In genomic region chr10:69703766-69704191, GRCh38 we compare ENCODE assay signal across 13 cellular contexts.
DNase-seq lines count a peak whose midpoint lies in the region; ATAC-seq and TF ChIP-seq lines count a peak whose summit lies in the region.
"Had no signal": no experiment of that assay in that cellular context is flagged by ENCODE, and none has a peak within 500 bp of the region (broad histone marks: within the 10 kb centered on the region; RNA-seq: fewer than 3 reads in every experiment).

No MANE protein-coding gene starts in this region.

- no peaks in the 10 kb centered on the region for H3K36me3 Mint-ChIP-seq in mesothelial cell of epicardium

- peak overlapping the region; percentile 44 for H3K27ac ChIP-seq in HL-60 (replicated peaks)
- H3K27ac ChIP-seq: thyroid gland had no signal

- H3K27me3 ChIP-seq in HL-60 (ENCODE audit: insufficient read depth, poor library complexity, severe bottlenecking) (no peaks in the 10 kb centered on the region), adipocyte (replicated peaks; ENCODE audit: control insufficient read depth, insufficient read depth, low read length) (peaks cover 51% of the 10 kb centered on the region)
- H3K27me3 ChIP-seq: thyroid gland had no signal

- H3K9me3 Mint-ChIP-seq in mesothelial cell of epicardium: peaks cover 13% of the 10 kb centered on the region

- H3K27ac Mint-ChIP-seq in mesothelial cell of epicardium: no peak overlapping the region
- H3K27ac Mint-ChIP-seq: activated T-cell treated with anti-CD3 and anti-CD28 coated beads, Interleukin-2, amount 50 U/mL, for 24 hours had no signal

- no peaks in the 10 kb centered on the region for H3K4me1 ChIP-seq in adipocyte (ENCODE audit: control insufficient read depth, insufficient read depth, low read length)
- H3K4me1 ChIP-seq: thyroid gland had no signal

- peaks cover 31% of the 10 kb centered on the region for H3K9me3 ChIP-seq in adipocyte (ENCODE audit: control insufficient read depth, low read length)
- H3K9me3 ChIP-seq: thyroid gland had no signal

- H3K27me3 Mint-ChIP-seq in mesothelial cell of epicardium (ENCODE audit: low read depth): peaks cover 75% of the 10 kb centered on the region

- H3K4me1 Mint-ChIP-seq in mesothelial cell of epicardium: no peaks in the 10 kb centered on the region

- DNase-seq in AG04449 (ENCODE audit: low read depth, low spot score) (peak; percentile 73), HL-60 (ENCODE audit: low read depth in 1 of 2, low spot score in 1 of 2) (peak; percentile 7 to 38), adipocyte (ENCODE audit: low read depth) (peak; percentile 84), foreskin melanocyte (peak; percentile 68), NCI-H446 treated with DMSO at 0.1 percent for 48 hours (lab: John Stamatoyannopoulos, UW) (no peak), mesothelial cell of epicardium (ENCODE audit: low spot score in 2 of 2, unreplicated experiment in 2 of 2) (no peak)
- DNase-seq: activated T-cell treated with anti-CD3 and anti-CD28 coated beads, Interleukin-2, amount 50 U/mL, for 24 hours; C1 segment of cervical spinal cord; midbrain; NCI-H2029 treated with DMSO at 0.1 percent for 48 hours; thyroid gland had no signal

- H3K9ac ChIP-seq in adipocyte (ENCODE audit: low read length): no peak overlapping the region

- no peaks in the 10 kb centered on the region for H3K36me3 ChIP-seq in adipocyte (ENCODE audit: control insufficient read depth, insufficient read depth, low read length, severe bottlenecking)
- H3K36me3 ChIP-seq: thyroid gland had no signal

- no peak for ATAC-seq in HG03175 (IDR thresholded peaks at IDR 0.05; ENCODE audit: unreplicated experiment)
- ATAC-seq in HG03095 (IDR thresholded peaks at IDR 0.05; ENCODE audit: unreplicated experiment): no peak

- no peak overlapping the region for H3K4me3 Mint-ChIP-seq in mesothelial cell of epicardium
- H3K4me3 Mint-ChIP-seq: activated T-cell treated with anti-CD3 and anti-CD28 coated beads, Interleukin-2, amount 50 U/mL, for 24 hours had no signal

- POLR2A ChIA-PET in AG04449 (lab: Yijun Ruan, JAX): no interaction called here

- H3K4me3 ChIP-seq in AG04449 (ENCODE audit: low read depth, low read length) (no peak overlapping the region), HL-60 (replicated peaks; ENCODE audit: insufficient read depth, low read length) (no peak overlapping the region), adipocyte (ENCODE audit: low read length) (no peak overlapping the region)
- H3K4me3 ChIP-seq: thyroid gland had no signal

- TF ChIP-seq CTCF in AG04449 (IDR thresholded peaks at IDR 0.05; ENCODE audit: insufficient read depth, low read length, missing control alignments): no peak
- TF ChIP-seq CTCF in HL-60 (IDR thresholded peaks at IDR 0.05; ENCODE audit: insufficient read depth, low read length): no peak
- TF ChIP-seq CTCF in mesothelial cell of epicardium (IDR thresholded peaks at IDR 0.05; ENCODE audit: unreplicated experiment): no peak

- CTCF ChIA-PET in AG04449 (lab: Yijun Ruan, JAX): no interaction called here

Comparison
In these comparisons a context has a peak if more than half of its experiments do, and no peak if none do; other contexts are left out.
1. DNase-seq: peak in AG04449 (single experiment), HL-60 (2 of 2), adipocyte (single experiment) and foreskin melanocyte (single experiment); none in NCI-H446 treated with DMSO at 0.1 percent for 48 hours (single experiment) and mesothelial cell of epicardium (0 of 2).